Comparison of ENCODE assay signal across 1 cellular context in the genomic region with DNA sequence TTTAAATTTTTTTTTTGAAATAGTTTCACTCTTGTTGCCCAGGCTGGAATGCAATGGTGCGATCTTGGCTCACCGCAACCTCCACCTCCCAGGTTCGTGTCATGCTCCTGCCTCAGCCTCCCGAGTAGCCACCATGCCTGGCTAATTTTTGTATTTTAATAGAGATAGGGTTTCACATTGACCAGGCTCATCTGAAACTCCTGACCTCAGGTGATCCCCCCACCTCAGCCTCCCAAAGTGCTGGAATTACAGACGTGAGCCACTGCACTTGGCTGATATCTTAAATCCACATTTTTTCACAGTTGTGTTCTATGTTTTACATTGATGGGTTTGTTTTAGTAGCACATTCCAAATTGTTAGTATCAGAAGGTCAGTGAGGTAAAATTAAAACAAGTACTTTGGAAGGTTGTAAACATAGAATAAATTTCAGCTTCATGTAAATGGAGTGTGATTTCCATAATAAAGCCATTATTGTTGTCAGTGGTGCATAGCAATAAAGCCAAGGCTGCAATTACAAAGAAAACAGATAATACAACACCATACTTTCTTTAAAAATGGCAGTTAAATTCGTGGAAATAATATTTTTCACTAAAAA.
TF ChIP-seq lines count a peak whose summit lies in the region.

No MANE protein-coding gene starts in this region.

TF ChIP-seq in H1, 55 proteins besides CTCF, POLR2A, EP300 and RAD21:
- TF ChIP-seq, protein P1, sequence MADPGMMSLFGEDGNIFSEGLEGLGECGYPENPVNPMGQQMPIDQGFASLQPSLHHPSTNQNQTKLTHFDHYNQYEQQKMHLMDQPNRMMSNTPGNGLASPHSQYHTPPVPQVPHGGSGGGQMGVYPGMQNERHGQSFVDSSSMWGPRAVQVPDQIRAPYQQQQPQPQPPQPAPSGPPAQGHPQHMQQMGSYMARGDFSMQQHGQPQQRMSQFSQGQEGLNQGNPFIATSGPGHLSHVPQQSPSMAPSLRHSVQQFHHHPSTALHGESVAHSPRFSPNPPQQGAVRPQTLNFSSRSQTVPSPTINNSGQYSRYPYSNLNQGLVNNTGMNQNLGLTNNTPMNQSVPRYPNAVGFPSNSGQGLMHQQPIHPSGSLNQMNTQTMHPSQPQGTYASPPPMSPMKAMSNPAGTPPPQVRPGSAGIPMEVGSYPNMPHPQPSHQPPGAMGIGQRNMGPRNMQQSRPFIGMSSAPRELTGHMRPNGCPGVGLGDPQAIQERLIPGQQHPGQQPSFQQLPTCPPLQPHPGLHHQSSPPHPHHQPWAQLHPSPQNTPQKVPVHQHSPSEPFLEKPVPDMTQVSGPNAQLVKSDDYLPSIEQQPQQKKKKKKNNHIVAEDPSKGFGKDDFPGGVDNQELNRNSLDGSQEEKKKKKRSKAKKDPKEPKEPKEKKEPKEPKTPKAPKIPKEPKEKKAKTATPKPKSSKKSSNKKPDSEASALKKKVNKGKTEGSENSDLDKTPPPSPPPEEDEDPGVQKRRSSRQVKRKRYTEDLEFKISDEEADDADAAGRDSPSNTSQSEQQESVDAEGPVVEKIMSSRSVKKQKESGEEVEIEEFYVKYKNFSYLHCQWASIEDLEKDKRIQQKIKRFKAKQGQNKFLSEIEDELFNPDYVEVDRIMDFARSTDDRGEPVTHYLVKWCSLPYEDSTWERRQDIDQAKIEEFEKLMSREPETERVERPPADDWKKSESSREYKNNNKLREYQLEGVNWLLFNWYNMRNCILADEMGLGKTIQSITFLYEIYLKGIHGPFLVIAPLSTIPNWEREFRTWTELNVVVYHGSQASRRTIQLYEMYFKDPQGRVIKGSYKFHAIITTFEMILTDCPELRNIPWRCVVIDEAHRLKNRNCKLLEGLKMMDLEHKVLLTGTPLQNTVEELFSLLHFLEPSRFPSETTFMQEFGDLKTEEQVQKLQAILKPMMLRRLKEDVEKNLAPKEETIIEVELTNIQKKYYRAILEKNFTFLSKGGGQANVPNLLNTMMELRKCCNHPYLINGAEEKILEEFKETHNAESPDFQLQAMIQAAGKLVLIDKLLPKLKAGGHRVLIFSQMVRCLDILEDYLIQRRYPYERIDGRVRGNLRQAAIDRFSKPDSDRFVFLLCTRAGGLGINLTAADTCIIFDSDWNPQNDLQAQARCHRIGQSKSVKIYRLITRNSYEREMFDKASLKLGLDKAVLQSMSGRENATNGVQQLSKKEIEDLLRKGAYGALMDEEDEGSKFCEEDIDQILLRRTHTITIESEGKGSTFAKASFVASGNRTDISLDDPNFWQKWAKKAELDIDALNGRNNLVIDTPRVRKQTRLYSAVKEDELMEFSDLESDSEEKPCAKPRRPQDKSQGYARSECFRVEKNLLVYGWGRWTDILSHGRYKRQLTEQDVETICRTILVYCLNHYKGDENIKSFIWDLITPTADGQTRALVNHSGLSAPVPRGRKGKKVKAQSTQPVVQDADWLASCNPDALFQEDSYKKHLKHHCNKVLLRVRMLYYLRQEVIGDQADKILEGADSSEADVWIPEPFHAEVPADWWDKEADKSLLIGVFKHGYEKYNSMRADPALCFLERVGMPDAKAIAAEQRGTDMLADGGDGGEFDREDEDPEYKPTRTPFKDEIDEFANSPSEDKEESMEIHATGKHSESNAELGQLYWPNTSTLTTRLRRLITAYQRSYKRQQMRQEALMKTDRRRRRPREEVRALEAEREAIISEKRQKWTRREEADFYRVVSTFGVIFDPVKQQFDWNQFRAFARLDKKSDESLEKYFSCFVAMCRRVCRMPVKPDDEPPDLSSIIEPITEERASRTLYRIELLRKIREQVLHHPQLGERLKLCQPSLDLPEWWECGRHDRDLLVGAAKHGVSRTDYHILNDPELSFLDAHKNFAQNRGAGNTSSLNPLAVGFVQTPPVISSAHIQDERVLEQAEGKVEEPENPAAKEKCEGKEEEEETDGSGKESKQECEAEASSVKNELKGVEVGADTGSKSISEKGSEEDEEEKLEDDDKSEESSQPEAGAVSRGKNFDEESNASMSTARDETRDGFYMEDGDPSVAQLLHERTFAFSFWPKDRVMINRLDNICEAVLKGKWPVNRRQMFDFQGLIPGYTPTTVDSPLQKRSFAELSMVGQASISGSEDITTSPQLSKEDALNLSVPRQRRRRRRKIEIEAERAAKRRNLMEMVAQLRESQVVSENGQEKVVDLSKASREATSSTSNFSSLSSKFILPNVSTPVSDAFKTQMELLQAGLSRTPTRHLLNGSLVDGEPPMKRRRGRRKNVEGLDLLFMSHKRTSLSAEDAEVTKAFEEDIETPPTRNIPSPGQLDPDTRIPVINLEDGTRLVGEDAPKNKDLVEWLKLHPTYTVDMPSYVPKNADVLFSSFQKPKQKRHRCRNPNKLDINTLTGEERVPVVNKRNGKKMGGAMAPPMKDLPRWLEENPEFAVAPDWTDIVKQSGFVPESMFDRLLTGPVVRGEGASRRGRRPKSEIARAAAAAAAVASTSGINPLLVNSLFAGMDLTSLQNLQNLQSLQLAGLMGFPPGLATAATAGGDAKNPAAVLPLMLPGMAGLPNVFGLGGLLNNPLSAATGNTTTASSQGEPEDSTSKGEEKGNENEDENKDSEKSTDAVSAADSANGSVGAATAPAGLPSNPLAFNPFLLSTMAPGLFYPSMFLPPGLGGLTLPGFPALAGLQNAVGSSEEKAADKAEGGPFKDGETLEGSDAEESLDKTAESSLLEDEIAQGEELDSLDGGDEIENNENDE (IDR thresholded peaks at IDR 0.05; ENCODE audit: insufficient replicate concordance, low read length): peak; percentile 94
- no peak for TF ChIP-seq MAFK (IDR thresholded peaks at IDR 0.05; ENCODE audit: low read depth, low read length)
- TF ChIP-seq ASH2L (IDR thresholded peaks at IDR 0.05; ENCODE audit: low read length): no peak
- no peak for TF ChIP-seq RNF2 (IDR thresholded peaks at IDR 0.05; ENCODE audit: borderline replicate concordance, low read depth, low read length, missing control alignments, poor library complexity, severe bottlenecking)
- no peak for TF ChIP-seq CHD2 (IDR thresholded peaks at IDR 0.05; ENCODE audit: low read length)
- no peak for TF ChIP-seq RFX5 (IDR thresholded peaks at IDR 0.05; ENCODE audit: borderline replicate concordance, low read depth, low read length)
- TF ChIP-seq SP1 (IDR thresholded peaks at IDR 0.05; ENCODE audit: low read depth, low read length): no peak
- TF ChIP-seq BACH1 (IDR thresholded peaks at IDR 0.05; ENCODE audit: low read length): no peak
- no peak for TF ChIP-seq RBBP5 (IDR thresholded peaks at IDR 0.05; ENCODE audit: borderline replicate concordance, low read depth, low read length)
